Comparison of ENCODE assay signal across 1 cellular context in the genomic region with DNA sequence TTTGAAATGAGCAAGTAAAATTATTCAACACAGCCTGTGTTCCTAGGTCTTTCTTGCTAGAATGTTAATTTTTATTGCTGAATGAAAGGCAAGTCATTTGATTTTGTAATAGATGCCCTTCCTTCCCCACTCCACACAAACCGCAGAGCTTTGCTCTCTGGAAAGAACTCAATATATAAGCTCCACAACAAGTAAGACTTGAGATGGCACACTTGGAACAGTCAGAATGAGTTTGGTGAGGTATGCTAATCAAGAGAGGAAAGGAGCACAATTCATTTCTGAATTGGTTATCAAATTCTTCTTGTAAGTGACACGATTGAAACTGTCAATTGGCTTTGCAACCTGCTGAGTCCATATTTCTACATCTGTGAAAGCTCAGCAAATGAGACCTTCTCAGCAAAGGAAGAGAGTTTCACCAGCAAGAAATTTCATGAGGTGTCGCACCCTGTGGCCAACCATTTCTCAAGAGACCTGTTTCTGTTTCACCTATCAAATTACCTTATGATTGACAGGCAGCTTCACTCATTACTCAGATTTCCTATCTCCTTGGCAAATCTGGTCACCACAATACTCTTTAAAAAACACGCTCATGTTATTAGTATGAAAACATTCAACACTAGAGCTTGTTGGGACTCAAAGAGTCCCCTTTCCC.
A peak's percentile ranks its signal among the peaks of the same experiment; 100 is the strongest.
TF ChIP-seq lines count a peak whose summit lies in the region.

No MANE protein-coding gene starts in this region.

TF ChIP-seq in GM12878, 131 proteins besides CTCF, POLR2A, EP300 and RAD21 (continued from another document):
- TF ChIP-seq, protein P1, sequence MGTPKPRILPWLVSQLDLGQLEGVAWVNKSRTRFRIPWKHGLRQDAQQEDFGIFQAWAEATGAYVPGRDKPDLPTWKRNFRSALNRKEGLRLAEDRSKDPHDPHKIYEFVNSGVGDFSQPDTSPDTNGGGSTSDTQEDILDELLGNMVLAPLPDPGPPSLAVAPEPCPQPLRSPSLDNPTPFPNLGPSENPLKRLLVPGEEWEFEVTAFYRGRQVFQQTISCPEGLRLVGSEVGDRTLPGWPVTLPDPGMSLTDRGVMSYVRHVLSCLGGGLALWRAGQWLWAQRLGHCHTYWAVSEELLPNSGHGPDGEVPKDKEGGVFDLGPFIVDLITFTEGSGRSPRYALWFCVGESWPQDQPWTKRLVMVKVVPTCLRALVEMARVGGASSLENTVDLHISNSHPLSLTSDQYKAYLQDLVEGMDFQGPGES (IDR thresholded peaks at IDR 0.05): no peak
- TF ChIP-seq, protein P2, sequence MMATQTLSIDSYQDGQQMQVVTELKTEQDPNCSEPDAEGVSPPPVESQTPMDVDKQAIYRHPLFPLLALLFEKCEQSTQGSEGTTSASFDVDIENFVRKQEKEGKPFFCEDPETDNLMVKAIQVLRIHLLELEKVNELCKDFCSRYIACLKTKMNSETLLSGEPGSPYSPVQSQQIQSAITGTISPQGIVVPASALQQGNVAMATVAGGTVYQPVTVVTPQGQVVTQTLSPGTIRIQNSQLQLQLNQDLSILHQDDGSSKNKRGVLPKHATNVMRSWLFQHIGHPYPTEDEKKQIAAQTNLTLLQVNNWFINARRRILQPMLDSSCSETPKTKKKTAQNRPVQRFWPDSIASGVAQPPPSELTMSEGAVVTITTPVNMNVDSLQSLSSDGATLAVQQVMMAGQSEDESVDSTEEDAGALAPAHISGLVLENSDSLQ (IDR thresholded peaks at IDR 0.05): peak; percentile 49; the same call in 1 of the 2 replicates
- no peak for TF ChIP-seq SIN3A (IDR thresholded peaks at IDR 0.05; ENCODE audit: low read depth, low read length)
TF ChIP-seq in GM12878: peak in this region for 1.
